In the genomic region with DNA sequence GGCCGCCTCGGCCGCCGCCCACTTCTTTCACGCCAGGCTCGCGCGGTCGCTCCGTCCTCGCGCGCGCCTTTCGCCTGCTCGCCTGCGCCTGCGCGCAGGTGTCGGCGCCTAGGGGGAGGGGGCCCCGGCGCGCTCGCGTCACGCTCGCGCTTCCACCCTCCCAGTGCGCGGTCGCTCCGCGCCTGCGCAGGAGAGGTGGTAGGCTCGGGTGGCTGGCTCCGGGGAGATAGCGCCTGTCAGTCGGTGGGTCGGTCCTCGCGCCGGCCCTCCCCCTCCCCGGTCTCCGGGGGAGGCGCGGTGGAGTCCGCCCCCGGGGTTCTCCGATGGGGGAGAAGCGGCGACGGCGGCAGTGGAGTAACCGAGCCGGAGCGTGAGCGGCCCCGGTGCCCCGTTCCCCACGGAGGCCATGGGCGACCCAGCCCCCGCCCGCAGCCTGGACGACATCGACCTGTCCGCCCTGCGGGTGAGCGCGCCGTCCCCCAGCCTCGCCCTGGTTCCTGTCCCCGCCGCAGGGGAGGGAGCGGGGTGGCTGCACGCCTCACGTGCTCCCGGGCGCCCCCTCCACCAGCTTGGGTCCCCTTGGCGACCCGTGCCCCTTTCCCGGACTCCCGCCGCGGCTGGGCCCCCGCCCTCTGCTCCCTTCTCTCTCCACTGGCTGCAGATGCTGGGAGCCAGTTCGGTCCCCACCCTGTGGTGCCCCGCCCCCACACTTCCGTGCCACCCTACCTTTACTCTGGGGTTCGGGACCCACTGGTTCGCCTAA, we compare ENCODE assay signal across 8 cellular contexts. TPM values are rescaled to one million over a fixed set of nuclear protein-coding genes. Genes with fewer than 3 reads are reported as not detected.
DNase-seq lines count a peak whose midpoint lies in the region; ATAC-seq and TF ChIP-seq lines count a peak whose summit lies in the region.

A gene (plus strand): TSS at position 163 of the 763 bp plus-strand sequence. CDS start 244 bp downstream, at position 407.

- H3K36me3 ChIP-seq in BLaER1 treated with 17β-estradiol and CSF1 and Interleukin-3, amounts not matched to agents 10 nM and 100 nM: peaks cover 6 to 22% (median 10%) of the 10 kb centered on the region in 11 experiments; a peak in 14 of 22 replicates

- peak within 1 kb of the TSS; percentile 83 to 99 (median 92) for H3K4me3 ChIP-seq in BLaER1 treated with 17β-estradiol and CSF1 and Interleukin-3, amounts not matched to agents 10 nM and 100 nM
- H3K4me3 ChIP-seq in lower leg skin (ENCODE audit: low read depth, poor library complexity, severe bottlenecking): peak within 1 kb of the TSS; percentile 78

- peak within 1 kb of the TSS; percentile 80 to 100 (median 98) for H3K4me2 ChIP-seq in BLaER1 treated with 17β-estradiol and CSF1 and Interleukin-3, amounts not matched to agents 10 nM and 100 nM

- WGBS in lower leg skin, 2 donors: 0% methylated on average over 51 to 55 of the region's 91 CpGs

- peak within 1 kb of the TSS; percentile 85 to 93 (median 88) for H3K9ac ChIP-seq in BLaER1 treated with 17β-estradiol and CSF1 and Interleukin-3, amounts not matched to agents 10 nM and 100 nM

- POLR2A ChIA-PET in activated CD4-positive, alpha-beta memory T cell treated with anti-CD3 and anti-CD28 coated beads for 36 hours (lab: Charles Lee): no interaction called here

- no peak for TF ChIP-seq CTCF in lower leg skin (IDR thresholded peaks at IDR 0.05)

- H3K27me3 ChIP-seq in BLaER1 treated with 17β-estradiol and CSF1 and Interleukin-3, amounts not matched to agents 10 nM and 100 nM: no peaks in the 10 kb centered on the region

- no peak for TF ChIP-seq POLR2A in lower leg skin (IDR thresholded peaks at IDR 0.05)

- H3K4me1 ChIP-seq in BLaER1 treated with 17β-estradiol and CSF1 and Interleukin-3, amounts not matched to agents 10 nM and 100 nM: peaks cover 26 to 34% (median 28%) of the 10 kb centered on the region in 10 experiments

- DNase-seq in GM19240 (ENCODE audit: insufficient read length, low spot score) (peak; percentile 97), NCI-H69 (lab: John Stamatoyannopoulos, UW) (peak; percentile 93), dermis microvascular lymphatic vessel endothelial cell (ENCODE audit: low read depth in 2 of 2) (peak; percentile 88 to 94), lower leg skin (ENCODE audit: low spot score in 2 of 2) (peak; percentile 80 to 96)
- peak; percentile 92 for DNase-seq in activated CD4-positive, alpha-beta memory T cell treated with anti-CD3 and anti-CD28 coated beads for 36 hours
- DNase-seq in stimulated activated CD4-positive, alpha-beta T cell treated with anti-CD3 and anti-CD28 coated beads, Interleukin-4, amount 100 ng/mL, for 4 hours: peak; percentile 84 to 88

- H3K27ac ChIP-seq in BLaER1 treated with 17β-estradiol and CSF1 and Interleukin-3, amounts not matched to agents 10 nM and 100 nM: peak within 1 kb of the TSS; percentile 75 to 89 (median 82)

- H3K27me3 Mint-ChIP-seq in activated CD4-positive, alpha-beta memory T cell treated with anti-CD3 and anti-CD28 coated beads for 36 hours: no peaks in the 10 kb centered on the region

- H4K20me1 ChIP-seq in BLaER1 treated with 17β-estradiol and CSF1 and Interleukin-3, amounts not matched to agents 10 nM and 100 nM: peaks cover 37 to 46% (median 42%) of the 10 kb centered on the region in 11 experiments; a peak in 19 of 22 replicates

- peaks cover 3% of the 10 kb centered on the region for H3K36me3 Mint-ChIP-seq in activated CD4-positive, alpha-beta memory T cell treated with anti-CD3 and anti-CD28 coated beads for 36 hours

- peak; percentile 81 for ATAC-seq in HG03460 (IDR thresholded peaks at IDR 0.05; ENCODE audit: unreplicated experiment)

- H3K9me3 Mint-ChIP-seq in activated CD4-positive, alpha-beta memory T cell treated with anti-CD3 and anti-CD28 coated beads for 36 hours: no peaks in the 10 kb centered on the region

- CTCF ChIA-PET in activated CD4-positive, alpha-beta memory T cell treated with anti-CD3 and anti-CD28 coated beads for 36 hours (lab: Charles Lee): interaction anchor here (0.6 to 2.2 kb wide), 3 partner anchors 43 to 1097 kb away, joined by 3 to 9 read pairs (median 4); a partner anchor contains a TSS

- H3K4me3 Mint-ChIP-seq in activated CD4-positive, alpha-beta memory T cell treated with anti-CD3 and anti-CD28 coated beads for 36 hours: peak within 1 kb of the TSS; percentile 88

- intact Hi-C loops in activated CD4-positive, alpha-beta memory T cell treated with anti-CD3 and anti-CD28 coated beads for 36 hours (cut with micrococcal nuclease): loop anchor here (1.0 to 10.0 kb wide), 4 partner anchors 37 to 123 kb away; a partner anchor contains a TSS
- intact Hi-C loops in lower leg skin (cut with DNase I; ENCODE audit: low total_unique reads): no loop called here

- H3K27ac Mint-ChIP-seq in activated CD4-positive, alpha-beta memory T cell treated with anti-CD3 and anti-CD28 coated beads for 36 hours: peak within 1 kb of the TSS; percentile 88

- H3K9me3 ChIP-seq in BLaER1 treated with 17β-estradiol and CSF1 and Interleukin-3, amounts not matched to agents 10 nM and 100 nM (replicated peaks in 1 of 11): no peaks in the 10 kb centered on the region

- peaks cover 28% of the 10 kb centered on the region for H3K4me1 Mint-ChIP-seq in activated CD4-positive, alpha-beta memory T cell treated with anti-CD3 and anti-CD28 coated beads for 36 hours (ENCODE audit: low read depth)

RNA-seq across cellular contexts. Expression of the gene that starts here (rescaled TPM):
- total RNA-seq in activated CD4-positive, alpha-beta memory T cell treated with anti-CD3 and anti-CD28 coated beads for 36 hours: 10 to 100 TPM; 67.5 to 79.3 TPM
- total RNA-seq in dermis microvascular lymphatic vessel endothelial cell: 20.5 and 32.9 TPM in 2 replicates
- 100 to 1,000 TPM; 128 to 208 (median 140) TPM for total RNA-seq in lower leg skin

Comparison
In these comparisons a context has a peak if more than half of its experiments do, and no peak if none do; other contexts are left out.
1. Peak in every context shown above with its lines: DNase-seq, ATAC-seq, H3K4me3 ChIP-seq and H3K27ac ChIP-seq.